15 cellular contexts compared by ENCODE assay signal in genomic region chr15:40976819-40977218, GRCh38.
"Had no signal": no experiment of that assay in that cellular context is flagged by ENCODE, and none has a peak within 500 bp of the region (broad histone marks: within the 10 kb centered on the region; RNA-seq: fewer than 3 reads in every experiment).

No MANE protein-coding gene starts in this region.

- H3K9me3 Mint-ChIP-seq: nephron; stimulated activated naive CD8-positive, alpha-beta T cell treated with anti-CD3 and anti-CD28 coated beads, Interleukin-15, Interleukin-2, amounts not matched to agents 100 ng/mL and 50 ng/mL, for 24 hours had no signal

- H3K4me3 Mint-ChIP-seq: nephron; stimulated activated naive CD8-positive, alpha-beta T cell treated with anti-CD3 and anti-CD28 coated beads, Interleukin-15, Interleukin-2, amounts not matched to agents 100 ng/mL and 50 ng/mL, for 24 hours had no signal

- H3K27ac ChIP-seq: breast epithelium, heart right ventricle, transverse colon had no signal

- H3K27ac Mint-ChIP-seq: nephron; stimulated activated naive CD8-positive, alpha-beta T cell treated with anti-CD3 and anti-CD28 coated beads, Interleukin-15, Interleukin-2, amounts not matched to agents 100 ng/mL and 50 ng/mL, for 24 hours had no signal

- H3K9me3 ChIP-seq: breast epithelium, heart right ventricle, transverse colon had no signal

- H3K4me1 ChIP-seq: breast epithelium, transverse colon had no signal

- DNase-seq: activated CD4-positive, alpha-beta T cell treated with anti-CD3 and anti-CD28 coated beads for 1 hour; activated CD4-positive, alpha-beta T cell treated with anti-CD3 and anti-CD28 coated beads, Interleukin-2, amount 50 U/mL, for 48 hours; activated naive CD4-positive, alpha-beta T cell treated with anti-CD3 and anti-CD28 coated beads, Interleukin-2, amount 50 U/mL, for 16 hours; amniotic stem cell; foreskin melanocyte; heart right ventricle; mesendoderm; stimulated activated CD4-positive, alpha-beta T cell treated with anti-CD3 and anti-CD28 coated beads, Interleukin-4, amount 100 ng/mL, for 1 hour; stimulated activated CD8-positive, alpha-beta memory T cell treated with anti-CD3 and anti-CD28 coated beads, Interleukin-4, amount 100 ng/mL, for 48 hours; T-helper 9 cell; transverse colon had no signal

- ATAC-seq: heart right ventricle, left lobe of liver had no signal

- H3K4me3 ChIP-seq: breast epithelium, heart right ventricle, transverse colon had no signal

- H3K27me3 ChIP-seq: breast epithelium, heart right ventricle, transverse colon had no signal

- H3K27me3 Mint-ChIP-seq: stimulated activated naive CD8-positive, alpha-beta T cell treated with anti-CD3 and anti-CD28 coated beads, Interleukin-15, Interleukin-2, amounts not matched to agents 100 ng/mL and 50 ng/mL, for 24 hours had no signal
